Comparison of ENCODE assay signal across 21 cellular contexts in genomic region chr12:115012861-115013667, GRCh38.
DNase-seq lines count a peak whose midpoint lies in the region; ATAC-seq, FAIRE-seq and TF ChIP-seq lines count a peak whose summit lies in the region.
"Had no signal": no experiment of that assay in that cellular context is flagged by ENCODE, and none has a peak within 500 bp of the region (broad histone marks: within the 10 kb centered on the region; RNA-seq: fewer than 3 reads in every experiment).

No MANE protein-coding gene starts in this region.

- TF ChIP-seq EP300 in HepG2 (IDR thresholded peaks at IDR 0.05; ENCODE audit: low read depth in 2 of 2, low read length in 2 of 2) (no peak), HepG2 (CRISPR knock-in tag; IDR thresholded peaks at IDR 0.05; ENCODE audit: borderline replicate concordance) (no peak)

- no TSS peak for BruUV-seq in HepG2 (replicated peaks; lab: Mats Ljungman, UMichigan)

- no peaks in the 10 kb centered on the region for H3K36me3 ChIP-seq in H7 (replicated peaks; ENCODE audit: control insufficient read depth, insufficient read depth, low read length)
- no peaks in the 10 kb centered on the region for H3K36me3 ChIP-seq in kidney (ENCODE audit: control insufficient read depth in 1 of 2, insufficient read depth in 2 of 2, low read length in 2 of 2)
- H3K36me3 ChIP-seq in colonic mucosa, result no peaks in the 10 kb centered on the region
- H3K36me3 ChIP-seq in HepG2 (replicated peaks in 1 of 2; ENCODE audit: control insufficient read depth in 1 of 2, insufficient read depth in 2 of 2, low read length in 2 of 2), result no peaks in the 10 kb centered on the region
- H3K36me3 ChIP-seq: upper lobe of right lung had no signal

- DNase-seq in H7 (peak; percentile 11), fibroblast of villous mesenchyme (ENCODE audit: low read depth) (peak; percentile 26), kidney (peak; percentile 70), progenitor cell of endocrine pancreas (ENCODE audit: low spot score, unreplicated experiment) (no peak), AG08396 (ENCODE audit: low spot score) (no peak), colonic mucosa (no peak), HepG2 (ENCODE audit: low spot score) (no peak)
- DNase-seq: ACHN; activated CD4-positive, alpha-beta T cell treated with anti-CD3 and anti-CD28 coated beads, Interleukin-2, amount 50 U/mL, for 1 hour; activated naive CD8-positive, alpha-beta T cell treated with anti-CD3 and anti-CD28 coated beads, Interleukin-2, amount 10 ng/mL, durations not matched to agents 7 days and 5 days; EL; endodermal cell; stimulated activated CD4-positive, alpha-beta T cell treated with anti-CD3 and anti-CD28 coated beads, Interleukin-15, amount 100 ng/mL, for 24 hours; T-helper 9 cell; upper lobe of right lung had no signal

- no peak overlapping the region for H3K4me3 Mint-ChIP-seq in progenitor cell of endocrine pancreas (ENCODE audit: low read depth)
- H3K4me3 Mint-ChIP-seq: activated naive CD8-positive, alpha-beta T cell treated with anti-CD3 and anti-CD28 coated beads, Interleukin-2, amount 10 ng/mL, durations not matched to agents 7 days and 5 days; endodermal cell had no signal

- H3K4me2 ChIP-seq in HepG2 (ENCODE audit: low read depth, low read length), result no peak overlapping the region

- no peaks in the 10 kb centered on the region for H4K20me1 ChIP-seq in HepG2 (ENCODE audit: insufficient read depth, low read length)

- no peaks in the 10 kb centered on the region for H3K36me3 Mint-ChIP-seq in progenitor cell of endocrine pancreas (ENCODE audit: insufficient read depth)
- H3K36me3 Mint-ChIP-seq: activated naive CD8-positive, alpha-beta T cell treated with anti-CD3 and anti-CD28 coated beads, Interleukin-2, amount 10 ng/mL, durations not matched to agents 7 days and 5 days had no signal

- H3K4me3 ChIP-seq in H7 (ENCODE audit: insufficient read depth, low read depth, low read length), result no peak overlapping the region
- H3K4me3 ChIP-seq in fibroblast of villous mesenchyme (ENCODE audit: low read depth, low read length), result no peak overlapping the region
- H3K4me3 ChIP-seq in kidney (ENCODE audit: low read length in 2 of 2), result no peak overlapping the region
- H3K4me3 ChIP-seq in colonic mucosa, result no peak overlapping the region
- H3K4me3 ChIP-seq in HepG2 (replicated peaks in 1 of 3; ENCODE audit: insufficient read depth in 1 of 3, low read depth in 2 of 3, low read length in 3 of 3), result no peak overlapping the region
- H3K4me3 ChIP-seq: upper lobe of right lung had no signal

- no peaks in the 10 kb centered on the region for H3K9me3 Mint-ChIP-seq in progenitor cell of endocrine pancreas (ENCODE audit: low read depth)
- H3K9me3 Mint-ChIP-seq: activated naive CD8-positive, alpha-beta T cell treated with anti-CD3 and anti-CD28 coated beads, Interleukin-2, amount 10 ng/mL, durations not matched to agents 7 days and 5 days; endodermal cell had no signal

- ATAC-seq in HepG2, result no peak
- ATAC-seq in HG02571 (IDR thresholded peaks at IDR 0.05; ENCODE audit: unreplicated experiment), result no peak
- ATAC-seq: upper lobe of right lung had no signal

- H3K9ac ChIP-seq in kidney (ENCODE audit: low read length in 2 of 2), result no peak overlapping the region
- H3K9ac ChIP-seq in colonic mucosa (ENCODE audit: low read depth in 2 of 2, low read length in 2 of 2), result no peak overlapping the region
- no peak overlapping the region for H3K9ac ChIP-seq in HepG2 (ENCODE audit: insufficient read depth, low read depth, low read length)

- H3K4me1 Mint-ChIP-seq in progenitor cell of endocrine pancreas (ENCODE audit: low read depth), result peaks cover 14% of the 10 kb centered on the region
- H3K4me1 Mint-ChIP-seq: activated naive CD8-positive, alpha-beta T cell treated with anti-CD3 and anti-CD28 coated beads, Interleukin-2, amount 10 ng/mL, durations not matched to agents 7 days and 5 days had no signal

- WGBS in HepG2 (ENCODE audit: low lambda C conversion rate), result 47% methylated on average over 21 of the region's 21 CpGs

- H3K27me3 ChIP-seq in H7 (ENCODE audit: control insufficient read depth, insufficient read depth, low read length) (no peaks in the 10 kb centered on the region; the same call in 1 of the 2 replicates), colonic mucosa (no peaks in the 10 kb centered on the region), HepG2 (ENCODE audit: control insufficient read depth in 1 of 2, insufficient read depth in 2 of 2, low read length in 2 of 2) (peaks cover 0 to 17% of the 10 kb centered on the region in 2 experiments; a peak in 2 of 5 replicates)
- H3K27me3 ChIP-seq: upper lobe of right lung had no signal

- CTCF ChIA-PET in HepG2 (lab: Yijun Ruan, JAX; ENCODE audit: low intra/inter-chr PET ratio, low total read pairs), result no interaction called here

- TF ChIP-seq POLR2A in HepG2 (IDR thresholded peaks at IDR 0.05; ENCODE audit: insufficient read depth in 1 of 2, low read depth in 2 of 2, low read length in 2 of 2), result no peak

- in situ Hi-C loops in HepG2 (cut with HindIII; ENCODE audit: extremely low pct_ligation_motif_present, low pct_unique_long_range_greater_than_20kb), result no loop called here

- TF ChIP-seq CTCF in fibroblast of villous mesenchyme (IDR thresholded peaks at IDR 0.05; ENCODE audit: insufficient read depth, low read depth, low read length) (no peak), kidney (IDR thresholded peaks at IDR 0.05; ENCODE audit: borderline replicate concordance, extremely low read depth, insufficient read depth) (no peak), progenitor cell of endocrine pancreas (IDR thresholded peaks at IDR 0.05; ENCODE audit: unreplicated experiment) (no peak), colonic mucosa (IDR thresholded peaks at IDR 0.05) (no peak), HepG2 (CRISPR knock-in tag; IDR thresholded peaks at IDR 0.05) (no peak)

- POLR2A ChIA-PET in HepG2 (lab: Yijun Ruan, JAX), result no interaction called here

- no peak overlapping the region for H2AFZ ChIP-seq in HepG2 (ENCODE audit: low read length)

- H3K27me3 Mint-ChIP-seq in progenitor cell of endocrine pancreas, result peaks cover 50% of the 10 kb centered on the region
- H3K27me3 Mint-ChIP-seq: activated naive CD8-positive, alpha-beta T cell treated with anti-CD3 and anti-CD28 coated beads, Interleukin-2, amount 10 ng/mL, durations not matched to agents 7 days and 5 days had no signal

- TF ChIP-seq RAD21 in HepG2 (CRISPR knock-in tag; IDR thresholded peaks at IDR 0.05), result no peak

- H3K9me3 ChIP-seq in kidney (ENCODE audit: control insufficient read depth in 1 of 2, low read length in 2 of 2), result peaks cover 0 to 2% of the 10 kb centered on the region in 2 donors
- no peaks in the 10 kb centered on the region for H3K9me3 ChIP-seq in colonic mucosa
- H3K9me3 ChIP-seq in HepG2 (ENCODE audit: low read length), result no peaks in the 10 kb centered on the region
- H3K9me3 ChIP-seq: upper lobe of right lung had no signal

- intact Hi-C loops in kidney (cut with DNase I) (no loop called here), colonic mucosa (cut with DNase I) (no loop called here), HepG2 (cut with micrococcal nuclease; ENCODE audit: unreplicated experiment) (no loop called here)

- H3K4me1 ChIP-seq in kidney (ENCODE audit: control insufficient read depth in 1 of 2, insufficient read depth in 1 of 2, low read depth in 1 of 2, low read length in 2 of 2) (peaks cover 3 to 5% of the 10 kb centered on the region in 2 donors), colonic mucosa (no peaks in the 10 kb centered on the region), HepG2 (ENCODE audit: insufficient read depth, low read length) (no peaks in the 10 kb centered on the region)
- H3K4me1 ChIP-seq: upper lobe of right lung had no signal

- H3K27ac ChIP-seq in kidney (ENCODE audit: low read depth in 2 of 2, low read length in 2 of 2) (no peak overlapping the region), colonic mucosa (no peak overlapping the region), HepG2 (ENCODE audit: extremely low read length, insufficient read depth, low read length) (no peak overlapping the region)
- H3K27ac ChIP-seq: C4-2B, HL-60, upper lobe of right lung had no signal

- H3K79me2 ChIP-seq in HepG2 (ENCODE audit: insufficient read depth, low read length), result no peaks in the 10 kb centered on the region

- peak overlapping the region; percentile 22 for H3K27ac Mint-ChIP-seq in progenitor cell of endocrine pancreas
- H3K27ac Mint-ChIP-seq: activated naive CD8-positive, alpha-beta T cell treated with anti-CD3 and anti-CD28 coated beads, Interleukin-2, amount 10 ng/mL, durations not matched to agents 7 days and 5 days; activated T-helper 2 cell treated with anti-CD3 and anti-CD28 coated beads, Interferon-gamma antibody, Interleukin-2, Interleukin-4, amounts not matched to agents 10 μg/mL and 5 μg/mL and 100 μg/mL, durations not matched to agents 14 hours and 24 hours and 36 hours; endodermal cell had no signal

- FAIRE-seq in kidney (lab: Jason Lieb, UNC) (no peak), HepG2 (lab: Jason Lieb, UNC) (no peak)
- FAIRE-seq: colon, RCC 7860 had no signal

TF ChIP-seq in HepG2, 621 proteins besides CTCF, POLR2A, EP300 and RAD21 (continues in another document):
- TF ChIP-seq MAF1 (CRISPR knock-in tag; IDR thresholded peaks at IDR 0.05; ENCODE audit: borderline replicate concordance), result no peak
- no peak for TF ChIP-seq GMEB2 (CRISPR knock-in tag; IDR thresholded peaks at IDR 0.05; ENCODE audit: low read depth)
- no peak for TF ChIP-seq MED13 (CRISPR knock-in tag; IDR thresholded peaks at IDR 0.05)
- TF ChIP-seq, protein P1, sequence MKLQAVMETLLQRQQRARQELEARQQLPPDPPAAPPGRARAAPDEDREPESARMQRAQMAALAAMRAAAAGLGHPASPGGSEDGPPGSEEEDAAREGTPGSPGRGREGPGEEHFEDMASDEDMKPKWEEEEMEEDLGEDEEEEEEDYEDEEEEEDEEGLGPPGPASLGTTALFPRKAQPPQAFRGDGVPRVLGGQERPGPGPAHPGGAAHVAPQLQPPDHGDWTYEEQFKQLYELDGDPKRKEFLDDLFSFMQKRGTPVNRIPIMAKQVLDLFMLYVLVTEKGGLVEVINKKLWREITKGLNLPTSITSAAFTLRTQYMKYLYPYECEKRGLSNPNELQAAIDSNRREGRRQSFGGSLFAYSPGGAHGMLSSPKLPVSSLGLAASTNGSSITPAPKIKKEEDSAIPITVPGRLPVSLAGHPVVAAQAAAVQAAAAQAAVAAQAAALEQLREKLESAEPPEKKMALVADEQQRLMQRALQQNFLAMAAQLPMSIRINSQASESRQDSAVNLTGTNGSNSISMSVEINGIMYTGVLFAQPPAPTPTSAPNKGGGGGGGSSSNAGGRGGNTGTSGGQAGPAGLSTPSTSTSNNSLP (IDR thresholded peaks at IDR 0.05; ENCODE audit: low read depth, low read length), result no peak

Comparison
In these comparisons a context has a peak if more than half of its experiments do, and no peak if none do; other contexts are left out.
1. DNase-seq: peak in H7 (single experiment), fibroblast of villous mesenchyme (single experiment) and kidney (single experiment); none in progenitor cell of endocrine pancreas (single experiment), AG08396 (single experiment), colonic mucosa (single experiment) and HepG2 (single experiment).